10 cellular contexts compared by ENCODE assay signal in the genomic region with DNA sequence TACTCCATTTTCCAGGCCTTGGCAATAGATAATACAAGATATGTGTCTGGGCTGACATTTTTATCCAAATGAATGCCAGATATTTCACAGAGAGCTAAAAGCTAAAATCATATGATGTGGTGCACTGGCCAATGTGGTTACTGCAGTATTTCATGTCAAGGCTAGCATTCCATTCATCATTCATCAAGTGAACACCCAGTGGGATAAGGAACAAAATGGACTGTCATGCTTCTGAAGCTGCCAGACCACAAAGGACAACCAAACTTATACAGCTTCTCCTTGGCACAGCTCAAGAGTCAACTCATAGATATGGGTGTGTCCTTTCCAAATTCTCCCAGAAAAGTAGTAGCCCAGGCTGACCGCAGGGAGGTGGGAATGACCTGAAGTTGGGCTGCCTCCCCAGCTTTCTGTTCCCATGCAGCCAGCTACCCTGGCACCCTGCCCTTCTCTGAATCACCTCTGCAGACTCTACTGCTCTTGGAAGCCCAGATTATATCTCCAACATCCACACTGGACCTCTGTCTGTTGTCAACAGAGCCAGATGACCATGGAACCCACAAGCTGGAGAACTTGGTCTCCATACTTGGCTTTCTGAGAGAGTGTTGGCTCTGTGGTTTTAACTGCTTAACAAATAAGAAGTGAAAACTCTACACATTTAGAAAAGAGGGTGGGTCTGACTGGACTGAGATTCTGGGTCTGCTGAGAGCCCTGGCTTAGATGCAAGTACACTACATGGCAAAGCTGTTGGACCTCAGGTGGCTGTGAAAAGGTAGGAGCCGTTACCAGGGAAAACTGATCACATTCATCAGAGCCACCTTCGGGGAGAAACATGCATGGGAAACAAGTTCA.
DNase-seq lines count a peak whose midpoint lies in the region; ATAC-seq and TF ChIP-seq lines count a peak whose summit lies in the region.
"Had no signal": no experiment of that assay in that cellular context is flagged by ENCODE, and none has a peak within 500 bp of the region (broad histone marks: within the 10 kb centered on the region; RNA-seq: fewer than 3 reads in every experiment).

No MANE protein-coding gene starts in this region.

- no peaks in the 10 kb centered on the region for H3K9me3 ChIP-seq in RWPE2 (ENCODE audit: severe bottlenecking)

- H3K27me3 ChIP-seq in GM06990 (replicated peaks; ENCODE audit: control insufficient read depth, insufficient read depth, low read length) (no peaks in the 10 kb centered on the region), RWPE2 (ENCODE audit: insufficient read depth, poor library complexity, severe bottlenecking) (no peaks in the 10 kb centered on the region)

- no peaks in the 10 kb centered on the region for H3K4me1 Mint-ChIP-seq in immature natural killer cell

- peak overlapping the region; percentile 30 for H3K27ac ChIP-seq in RWPE2 (ENCODE audit: poor library complexity, severe bottlenecking)

- no peak overlapping the region for H3K4me3 Mint-ChIP-seq in immature natural killer cell

- no peaks in the 10 kb centered on the region for H3K4me1 ChIP-seq in RWPE2 (ENCODE audit: insufficient read depth, poor library complexity, severe bottlenecking)

- no peak overlapping the region for H3K4me3 ChIP-seq in GM06990 (replicated peaks; ENCODE audit: low read depth, low read length)
- H3K4me3 ChIP-seq in RWPE2 (ENCODE audit: severe bottlenecking) = no peak overlapping the region
- no peak overlapping the region for H3K4me3 ChIP-seq in fibroblast of villous mesenchyme (ENCODE audit: low read depth, low read length)

- peaks cover 2 to 3% (median 2%) of the 10 kb centered on the region in 3 donors for H3K27me3 Mint-ChIP-seq in immature natural killer cell (ENCODE audit: low read depth in 3 of 3)

- no peak overlapping the region for H3K27ac Mint-ChIP-seq in immature natural killer cell

- DNase-seq in GM06990 (ENCODE audit: extremely low read depth, insufficient read length) (peak; percentile 2), RWPE2 (ENCODE audit: low spot score) (peak; percentile 66), fibroblast of villous mesenchyme (ENCODE audit: low read depth) (peak; percentile 82), sciatic nerve (ENCODE audit: low spot score) (peak; percentile 85), globus pallidus (ENCODE audit: low spot score) (no peak), immature natural killer cell (no peak)
- DNase-seq: NCI-H2171 treated with DMSO at 0.1 percent for 48 hours had no signal

- H3K36me3 Mint-ChIP-seq in immature natural killer cell = no peaks in the 10 kb centered on the region
- H3K36me3 Mint-ChIP-seq: activated naive CD4-positive, alpha-beta T cell treated with anti-CD3 and anti-CD28 coated beads, Interleukin-2, amount 50 U/mL, for 72 hours had no signal

- no peaks in the 10 kb centered on the region for H3K9me3 Mint-ChIP-seq in immature natural killer cell
- H3K9me3 Mint-ChIP-seq: activated naive CD4-positive, alpha-beta T cell treated with anti-CD3 and anti-CD28 coated beads, Interleukin-2, amount 50 U/mL, for 72 hours had no signal

- intact Hi-C loops in sciatic nerve (cut with DNase I) = no loop called here

- TF ChIP-seq CTCF in GM06990 (IDR thresholded peaks at IDR 0.05; ENCODE audit: insufficient read depth, low read length, poor library complexity, severe bottlenecking) (no peak), RWPE2 (IDR thresholded peaks at IDR 0.05; ENCODE audit: poor library complexity, severe bottlenecking) (peak; percentile 50), fibroblast of villous mesenchyme (IDR thresholded peaks at IDR 0.05; ENCODE audit: insufficient read depth, low read depth, low read length) (no peak)

- H3K36me3 ChIP-seq in GM06990 (ENCODE audit: control insufficient read depth, insufficient read depth, low read length) (no peaks in the 10 kb centered on the region), RWPE2 (ENCODE audit: low read depth) (no peaks in the 10 kb centered on the region)

- ATAC-seq in RWPE2 (ENCODE audit: low read depth) (peak; percentile 74), sciatic nerve (peak; percentile 87), HG03439 (IDR thresholded peaks at IDR 0.05; ENCODE audit: unreplicated experiment) (no peak), HG03108 (IDR thresholded peaks at IDR 0.05; ENCODE audit: unreplicated experiment) (no peak)
- ATAC-seq: activated naive CD4-positive, alpha-beta T cell treated with anti-CD3 and anti-CD28 coated beads, Interleukin-2, amount 50 U/mL, for 72 hours had no signal

Comparison
In these comparisons a context has a peak if more than half of its experiments do, and no peak if none do; other contexts are left out.
1. DNase-seq: peak in GM06990 (single experiment), RWPE2 (single experiment), fibroblast of villous mesenchyme (single experiment) and sciatic nerve (single experiment); none in globus pallidus (single experiment) and immature natural killer cell (0 of 3).
2. ATAC-seq: peak in RWPE2 (single experiment) and sciatic nerve (single experiment); none in HG03439 (single experiment) and HG03108 (single experiment).